Comparison of ENCODE assay signal across 1 cellular context in genomic region chr19:48720251-48720612, GRCh38.
A peak's percentile ranks its signal among the peaks of the same experiment; 100 is the strongest.
TF ChIP-seq lines count a peak whose summit lies in the region.

No MANE protein-coding gene starts in this region.

TF ChIP-seq in GM12878, 131 proteins besides CTCF, POLR2A, EP300 and RAD21:
- TF ChIP-seq NRF1 (conservative IDR thresholded peaks at IDR 0.05; ENCODE audit: low read depth, low read length), result no peak
- TF ChIP-seq MEF2B (IDR thresholded peaks at IDR 0.05; ENCODE audit: partially characterized antibody, poor library complexity, severe bottlenecking), result peak; percentile 11
